Comparison of ENCODE assay signal across 1 cellular context in the genomic region with DNA sequence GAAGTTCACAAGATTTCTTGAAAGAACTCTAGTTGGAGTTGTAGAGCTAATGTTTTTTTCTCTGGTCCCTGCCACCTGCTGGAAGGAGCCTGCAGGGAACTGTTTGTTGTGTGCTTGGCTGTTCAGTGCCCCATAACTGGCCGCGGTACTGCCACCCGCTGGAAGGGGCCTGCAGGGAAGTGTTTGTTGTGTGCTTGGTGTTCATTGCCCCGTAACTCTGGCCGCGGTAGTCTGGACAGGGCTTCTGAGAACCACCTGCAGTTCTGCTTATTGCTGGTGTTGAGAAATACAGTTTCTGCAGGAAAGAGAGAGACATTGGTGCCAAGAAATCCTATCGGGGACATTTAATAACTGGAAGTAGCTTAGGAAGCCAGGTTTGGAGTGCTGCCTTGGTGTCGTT.
TF ChIP-seq lines count a peak whose summit lies in the region.

No MANE protein-coding gene starts in this region.

TF ChIP-seq in HepG2, 621 proteins besides CTCF, POLR2A, EP300 and RAD21 (continued from another document and continues in another):
- TF ChIP-seq, protein P1, sequence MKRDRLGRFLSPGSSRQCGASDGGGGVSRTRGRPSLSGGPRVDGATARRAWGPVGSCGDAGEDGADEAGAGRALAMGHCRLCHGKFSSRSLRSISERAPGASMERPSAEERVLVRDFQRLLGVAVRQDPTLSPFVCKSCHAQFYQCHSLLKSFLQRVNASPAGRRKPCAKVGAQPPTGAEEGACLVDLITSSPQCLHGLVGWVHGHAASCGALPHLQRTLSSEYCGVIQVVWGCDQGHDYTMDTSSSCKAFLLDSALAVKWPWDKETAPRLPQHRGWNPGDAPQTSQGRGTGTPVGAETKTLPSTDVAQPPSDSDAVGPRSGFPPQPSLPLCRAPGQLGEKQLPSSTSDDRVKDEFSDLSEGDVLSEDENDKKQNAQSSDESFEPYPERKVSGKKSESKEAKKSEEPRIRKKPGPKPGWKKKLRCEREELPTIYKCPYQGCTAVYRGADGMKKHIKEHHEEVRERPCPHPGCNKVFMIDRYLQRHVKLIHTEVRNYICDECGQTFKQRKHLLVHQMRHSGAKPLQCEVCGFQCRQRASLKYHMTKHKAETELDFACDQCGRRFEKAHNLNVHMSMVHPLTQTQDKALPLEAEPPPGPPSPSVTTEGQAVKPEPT (CRISPR knock-in tag; IDR thresholded peaks at IDR 0.05; ENCODE audit: low read depth), result no peak
- TF ChIP-seq SNAPC2 (CRISPR knock-in tag; IDR thresholded peaks at IDR 0.05) (0 out of 2 replicates have a peak, but pooled peaks have one; percentile 37), ZNF841 (CRISPR knock-in tag; IDR thresholded peaks at IDR 0.05; ENCODE audit: borderline replicate concordance) (no peak), ZNF326 (CRISPR knock-in tag; IDR thresholded peaks at IDR 0.05; ENCODE audit: borderline replicate concordance) (no peak), RARA (CRISPR knock-in tag; IDR thresholded peaks at IDR 0.05) (0 out of 2 replicates have a peak, but pooled peaks have one; percentile 12), STAG1 (CRISPR knock-in tag; IDR thresholded peaks at IDR 0.05) (peak; percentile 88), ARID2 (CRISPR knock-in tag; IDR thresholded peaks at IDR 0.05; ENCODE audit: borderline replicate concordance) (0 out of 2 replicates have a peak, but pooled peaks have one; percentile 67), ZMAT3 (CRISPR knock-in tag; conservative IDR thresholded peaks at IDR 0.05) (peak; percentile 62; the same call in 1 of the 2 replicates), PITX1 (CRISPR knock-in tag; IDR thresholded peaks at IDR 0.05) (peak; percentile 57; the same call in 1 of the 2 replicates), SALL1 (CRISPR knock-in tag; IDR thresholded peaks at IDR 0.05) (peak; percentile 55; the same call in 1 of the 2 replicates), MEF2D (CRISPR knock-in tag; IDR thresholded peaks at IDR 0.05) (0 out of 2 replicates have a peak, but pooled peaks have one; percentile 76), KLF12 (CRISPR knock-in tag; IDR thresholded peaks at IDR 0.05; ENCODE audit: borderline replicate concordance) (no peak), ZNF737 (CRISPR knock-in tag; IDR thresholded peaks at IDR 0.05; ENCODE audit: borderline replicate concordance) (no peak), ZNF441 (CRISPR knock-in tag; IDR thresholded peaks at IDR 0.05; ENCODE audit: borderline replicate concordance) (0 out of 2 replicates have a peak, but pooled peaks have one; percentile 38), GTF3A (CRISPR knock-in tag; conservative IDR thresholded peaks at IDR 0.05) (no peak), ZKSCAN1 (IDR thresholded peaks at IDR 0.05; ENCODE audit: low read length) (no peak), SAP130 (CRISPR knock-in tag; IDR thresholded peaks at IDR 0.05; ENCODE audit: low read depth) (peak; percentile 67; the same call in 1 of the 2 replicates), TEAD3 (CRISPR knock-in tag; optimal IDR thresholded peaks at IDR 0.05; ENCODE audit: borderline replicate concordance) (peak; percentile 13), MXD4 (CRISPR knock-in tag; IDR thresholded peaks at IDR 0.05) (no peak), PHF20 (CRISPR knock-in tag; IDR thresholded peaks at IDR 0.05) (no peak), HNRNPLL (IDR thresholded peaks at IDR 0.05; ENCODE audit: low read depth, low read length, poor library complexity, severe bottlenecking) (peak; percentile 24), NR2F6 (IDR thresholded peaks at IDR 0.05) (no peak), NR2F6 (CRISPR knock-in tag; IDR thresholded peaks at IDR 0.05) (peak; percentile 15; the same call in 1 of the 2 replicates), FOXA1 (IDR thresholded peaks at IDR 0.05) (no peak), FOXA1 (CRISPR knock-in tag; IDR thresholded peaks at IDR 0.05) (0 out of 2 replicates have a peak, but pooled peaks have one; percentile 6), FOXP1 (IDR thresholded peaks at IDR 0.05) (no peak), FOXP1 (CRISPR knock-in tag; IDR thresholded peaks at IDR 0.05) (peak; percentile 24), SALL2 (CRISPR knock-in tag; IDR thresholded peaks at IDR 0.05) (no peak), KDM6A (CRISPR knock-in tag; IDR thresholded peaks at IDR 0.05; ENCODE audit: low read depth) (no peak), ZNF792 (CRISPR knock-in tag; IDR thresholded peaks at IDR 0.05) (peak; percentile 44; the same call in 1 of the 2 replicates), ELF4 (CRISPR knock-in tag; IDR thresholded peaks at IDR 0.05; ENCODE audit: borderline replicate concordance) (no peak), NCOA2 (CRISPR knock-in tag; IDR thresholded peaks at IDR 0.05) (0 out of 2 replicates have a peak, but pooled peaks have one; percentile 11), ZFP1 (CRISPR knock-in tag; IDR thresholded peaks at IDR 0.05) (peak; percentile 55; the same call in 1 of the 2 replicates)
- TF ChIP-seq, protein P2, sequence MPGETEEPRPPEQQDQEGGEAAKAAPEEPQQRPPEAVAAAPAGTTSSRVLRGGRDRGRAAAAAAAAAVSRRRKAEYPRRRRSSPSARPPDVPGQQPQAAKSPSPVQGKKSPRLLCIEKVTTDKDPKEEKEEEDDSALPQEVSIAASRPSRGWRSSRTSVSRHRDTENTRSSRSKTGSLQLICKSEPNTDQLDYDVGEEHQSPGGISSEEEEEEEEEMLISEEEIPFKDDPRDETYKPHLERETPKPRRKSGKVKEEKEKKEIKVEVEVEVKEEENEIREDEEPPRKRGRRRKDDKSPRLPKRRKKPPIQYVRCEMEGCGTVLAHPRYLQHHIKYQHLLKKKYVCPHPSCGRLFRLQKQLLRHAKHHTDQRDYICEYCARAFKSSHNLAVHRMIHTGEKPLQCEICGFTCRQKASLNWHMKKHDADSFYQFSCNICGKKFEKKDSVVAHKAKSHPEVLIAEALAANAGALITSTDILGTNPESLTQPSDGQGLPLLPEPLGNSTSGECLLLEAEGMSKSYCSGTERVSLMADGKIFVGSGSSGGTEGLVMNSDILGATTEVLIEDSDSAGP (CRISPR knock-in tag; IDR thresholded peaks at IDR 0.05; ENCODE audit: borderline replicate concordance), result peak; percentile 28; the same call in 1 of the 2 replicates
- TF ChIP-seq, protein P3, sequence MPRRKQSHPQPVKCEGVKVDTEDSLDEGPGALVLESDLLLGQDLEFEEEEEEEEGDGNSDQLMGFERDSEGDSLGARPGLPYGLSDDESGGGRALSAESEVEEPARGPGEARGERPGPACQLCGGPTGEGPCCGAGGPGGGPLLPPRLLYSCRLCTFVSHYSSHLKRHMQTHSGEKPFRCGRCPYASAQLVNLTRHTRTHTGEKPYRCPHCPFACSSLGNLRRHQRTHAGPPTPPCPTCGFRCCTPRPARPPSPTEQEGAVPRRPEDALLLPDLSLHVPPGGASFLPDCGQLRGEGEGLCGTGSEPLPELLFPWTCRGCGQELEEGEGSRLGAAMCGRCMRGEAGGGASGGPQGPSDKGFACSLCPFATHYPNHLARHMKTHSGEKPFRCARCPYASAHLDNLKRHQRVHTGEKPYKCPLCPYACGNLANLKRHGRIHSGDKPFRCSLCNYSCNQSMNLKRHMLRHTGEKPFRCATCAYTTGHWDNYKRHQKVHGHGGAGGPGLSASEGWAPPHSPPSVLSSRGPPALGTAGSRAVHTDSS (CRISPR knock-in tag; conservative IDR thresholded peaks at IDR 0.05), result no peak
- TF ChIP-seq, protein P4, sequence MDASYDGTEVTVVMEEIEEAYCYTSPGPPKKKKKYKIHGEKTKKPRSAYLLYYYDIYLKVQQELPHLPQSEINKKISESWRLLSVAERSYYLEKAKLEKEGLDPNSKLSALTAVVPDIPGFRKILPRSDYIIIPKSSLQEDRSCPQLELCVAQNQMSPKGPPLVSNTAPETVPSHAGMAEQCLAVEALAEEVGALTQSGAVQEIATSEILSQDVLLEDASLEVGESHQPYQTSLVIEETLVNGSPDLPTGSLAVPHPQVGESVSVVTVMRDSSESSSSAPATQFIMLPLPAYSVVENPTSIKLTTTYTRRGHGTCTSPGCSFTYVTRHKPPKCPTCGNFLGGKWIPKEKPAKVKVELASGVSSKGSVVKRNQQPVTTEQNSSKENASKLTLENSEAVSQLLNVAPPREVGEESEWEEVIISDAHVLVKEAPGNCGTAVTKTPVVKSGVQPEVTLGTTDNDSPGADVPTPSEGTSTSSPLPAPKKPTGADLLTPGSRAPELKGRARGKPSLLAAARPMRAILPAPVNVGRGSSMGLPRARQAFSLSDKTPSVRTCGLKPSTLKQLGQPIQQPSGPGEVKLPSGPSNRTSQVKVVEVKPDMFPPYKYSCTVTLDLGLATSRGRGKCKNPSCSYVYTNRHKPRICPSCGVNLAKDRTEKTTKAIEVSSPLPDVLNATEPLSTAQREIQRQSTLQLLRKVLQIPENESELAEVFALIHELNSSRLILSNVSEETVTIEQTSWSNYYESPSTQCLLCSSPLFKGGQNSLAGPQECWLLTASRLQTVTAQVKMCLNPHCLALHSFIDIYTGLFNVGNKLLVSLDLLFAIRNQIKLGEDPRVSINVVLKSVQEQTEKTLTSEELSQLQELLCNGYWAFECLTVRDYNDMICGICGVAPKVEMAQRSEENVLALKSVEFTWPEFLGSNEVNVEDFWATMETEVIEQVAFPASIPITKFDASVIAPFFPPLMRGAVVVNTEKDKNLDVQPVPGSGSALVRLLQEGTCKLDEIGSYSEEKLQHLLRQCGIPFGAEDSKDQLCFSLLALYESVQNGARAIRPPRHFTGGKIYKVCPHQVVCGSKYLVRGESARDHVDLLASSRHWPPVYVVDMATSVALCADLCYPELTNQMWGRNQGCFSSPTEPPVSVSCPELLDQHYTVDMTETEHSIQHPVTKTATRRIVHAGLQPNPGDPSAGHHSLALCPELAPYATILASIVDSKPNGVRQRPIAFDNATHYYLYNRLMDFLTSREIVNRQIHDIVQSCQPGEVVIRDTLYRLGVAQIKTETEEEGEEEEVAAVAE (CRISPR knock-in tag; IDR thresholded peaks at IDR 0.05; ENCODE audit: borderline replicate concordance), result no peak
- TF ChIP-seq, protein P5, sequence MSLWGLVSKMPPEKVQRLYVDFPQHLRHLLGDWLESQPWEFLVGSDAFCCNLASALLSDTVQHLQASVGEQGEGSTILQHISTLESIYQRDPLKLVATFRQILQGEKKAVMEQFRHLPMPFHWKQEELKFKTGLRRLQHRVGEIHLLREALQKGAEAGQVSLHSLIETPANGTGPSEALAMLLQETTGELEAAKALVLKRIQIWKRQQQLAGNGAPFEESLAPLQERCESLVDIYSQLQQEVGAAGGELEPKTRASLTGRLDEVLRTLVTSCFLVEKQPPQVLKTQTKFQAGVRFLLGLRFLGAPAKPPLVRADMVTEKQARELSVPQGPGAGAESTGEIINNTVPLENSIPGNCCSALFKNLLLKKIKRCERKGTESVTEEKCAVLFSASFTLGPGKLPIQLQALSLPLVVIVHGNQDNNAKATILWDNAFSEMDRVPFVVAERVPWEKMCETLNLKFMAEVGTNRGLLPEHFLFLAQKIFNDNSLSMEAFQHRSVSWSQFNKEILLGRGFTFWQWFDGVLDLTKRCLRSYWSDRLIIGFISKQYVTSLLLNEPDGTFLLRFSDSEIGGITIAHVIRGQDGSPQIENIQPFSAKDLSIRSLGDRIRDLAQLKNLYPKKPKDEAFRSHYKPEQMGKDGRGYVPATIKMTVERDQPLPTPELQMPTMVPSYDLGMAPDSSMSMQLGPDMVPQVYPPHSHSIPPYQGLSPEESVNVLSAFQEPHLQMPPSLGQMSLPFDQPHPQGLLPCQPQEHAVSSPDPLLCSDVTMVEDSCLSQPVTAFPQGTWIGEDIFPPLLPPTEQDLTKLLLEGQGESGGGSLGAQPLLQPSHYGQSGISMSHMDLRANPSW (CRISPR knock-in tag; IDR thresholded peaks at IDR 0.05; ENCODE audit: borderline replicate concordance), result no peak
- TF ChIP-seq, protein P6, sequence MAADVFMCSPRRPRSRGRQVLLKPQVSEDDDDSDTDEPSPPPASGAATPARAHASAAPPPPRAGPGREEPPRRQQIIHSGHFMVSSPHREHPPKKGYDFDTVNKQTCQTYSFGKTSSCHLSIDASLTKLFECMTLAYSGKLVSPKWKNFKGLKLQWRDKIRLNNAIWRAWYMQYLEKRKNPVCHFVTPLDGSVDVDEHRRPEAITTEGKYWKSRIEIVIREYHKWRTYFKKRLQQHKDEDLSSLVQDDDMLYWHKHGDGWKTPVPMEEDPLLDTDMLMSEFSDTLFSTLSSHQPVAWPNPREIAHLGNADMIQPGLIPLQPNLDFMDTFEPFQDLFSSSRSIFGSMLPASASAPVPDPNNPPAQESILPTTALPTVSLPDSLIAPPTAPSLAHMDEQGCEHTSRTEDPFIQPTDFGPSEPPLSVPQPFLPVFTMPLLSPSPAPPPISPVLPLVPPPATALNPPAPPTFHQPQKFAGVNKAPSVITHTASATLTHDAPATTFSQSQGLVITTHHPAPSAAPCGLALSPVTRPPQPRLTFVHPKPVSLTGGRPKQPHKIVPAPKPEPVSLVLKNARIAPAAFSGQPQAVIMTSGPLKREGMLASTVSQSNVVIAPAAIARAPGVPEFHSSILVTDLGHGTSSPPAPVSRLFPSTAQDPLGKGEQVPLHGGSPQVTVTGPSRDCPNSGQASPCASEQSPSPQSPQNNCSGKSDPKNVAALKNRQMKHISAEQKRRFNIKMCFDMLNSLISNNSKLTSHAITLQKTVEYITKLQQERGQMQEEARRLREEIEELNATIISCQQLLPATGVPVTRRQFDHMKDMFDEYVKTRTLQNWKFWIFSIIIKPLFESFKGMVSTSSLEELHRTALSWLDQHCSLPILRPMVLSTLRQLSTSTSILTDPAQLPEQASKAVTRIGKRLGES (CRISPR knock-in tag; IDR thresholded peaks at IDR 0.05; ENCODE audit: borderline replicate concordance), result no peak
- TF ChIP-seq, protein P7, sequence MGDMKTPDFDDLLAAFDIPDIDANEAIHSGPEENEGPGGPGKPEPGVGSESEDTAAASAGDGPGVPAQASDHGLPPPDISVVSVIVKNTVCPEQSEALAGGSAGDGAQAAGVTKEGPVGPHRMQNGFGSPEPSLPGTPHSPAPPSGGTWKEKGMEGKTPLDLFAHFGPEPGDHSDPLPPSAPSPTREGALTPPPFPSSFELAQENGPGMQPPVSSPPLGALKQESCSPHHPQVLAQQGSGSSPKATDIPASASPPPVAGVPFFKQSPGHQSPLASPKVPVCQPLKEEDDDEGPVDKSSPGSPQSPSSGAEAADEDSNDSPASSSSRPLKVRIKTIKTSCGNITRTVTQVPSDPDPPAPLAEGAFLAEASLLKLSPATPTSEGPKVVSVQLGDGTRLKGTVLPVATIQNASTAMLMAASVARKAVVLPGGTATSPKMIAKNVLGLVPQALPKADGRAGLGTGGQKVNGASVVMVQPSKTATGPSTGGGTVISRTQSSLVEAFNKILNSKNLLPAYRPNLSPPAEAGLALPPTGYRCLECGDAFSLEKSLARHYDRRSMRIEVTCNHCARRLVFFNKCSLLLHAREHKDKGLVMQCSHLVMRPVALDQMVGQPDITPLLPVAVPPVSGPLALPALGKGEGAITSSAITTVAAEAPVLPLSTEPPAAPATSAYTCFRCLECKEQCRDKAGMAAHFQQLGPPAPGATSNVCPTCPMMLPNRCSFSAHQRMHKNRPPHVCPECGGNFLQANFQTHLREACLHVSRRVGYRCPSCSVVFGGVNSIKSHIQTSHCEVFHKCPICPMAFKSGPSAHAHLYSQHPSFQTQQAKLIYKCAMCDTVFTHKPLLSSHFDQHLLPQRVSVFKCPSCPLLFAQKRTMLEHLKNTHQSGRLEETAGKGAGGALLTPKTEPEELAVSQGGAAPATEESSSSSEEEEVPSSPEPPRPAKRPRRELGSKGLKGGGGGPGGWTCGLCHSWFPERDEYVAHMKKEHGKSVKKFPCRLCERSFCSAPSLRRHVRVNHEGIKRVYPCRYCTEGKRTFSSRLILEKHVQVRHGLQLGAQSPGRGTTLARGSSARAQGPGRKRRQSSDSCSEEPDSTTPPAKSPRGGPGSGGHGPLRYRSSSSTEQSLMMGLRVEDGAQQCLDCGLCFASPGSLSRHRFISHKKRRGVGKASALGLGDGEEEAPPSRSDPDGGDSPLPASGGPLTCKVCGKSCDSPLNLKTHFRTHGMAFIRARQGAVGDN (CRISPR knock-in tag; IDR thresholded peaks at IDR 0.05), result peak; percentile 63
